ENCODE assay signal across 4 cellular contexts in genomic region chr10:34055410-34055985, GRCh38.
DNase-seq lines count a peak whose midpoint lies in the region; ATAC-seq, FAIRE-seq and TF ChIP-seq lines count a peak whose summit lies in the region.
"Not testable (repeated sequence)": the region's sequence is repeated elsewhere in the genome, so short reads cannot be mapped to it uniquely, and the experiment has no call there.

No MANE protein-coding gene starts in this region.

- TF ChIP-seq CTCF in K562 (IDR thresholded peaks at IDR 0.05 in 2 of 3, conservative IDR thresholded peaks at IDR 0.05 in 1 of 3; ENCODE audit: insufficient read depth in 2 of 3, low read depth in 1 of 3, low read length in 3 of 3); right atrium auricular region (IDR thresholded peaks at IDR 0.05); spleen (IDR thresholded peaks at IDR 0.05 in 8 of 11, conservative IDR thresholded peaks at IDR 0.05 in 3 of 11); testis (IDR thresholded peaks at IDR 0.05): not testable (repeated sequence)

- intact Hi-C loops in K562 (cut with micrococcal nuclease); spleen (cut with DNase I; ENCODE audit: low total_unique reads); testis (cut with DNase I; ENCODE audit: low total_unique reads): not testable (repeated sequence)

- H3K4me3 ChIP-seq in K562, right atrium auricular region, spleen: not testable (repeated sequence)
- peak overlapping the region; percentile 15 to 38 for H3K4me3 ChIP-seq in testis

- H3K79me2 ChIP-seq in K562 (ENCODE audit: control insufficient read depth, insufficient read depth, low read length): not testable (repeated sequence)

- TF ChIP-seq RAD21 in K562 (CRISPR knock-in tag; conservative IDR thresholded peaks at IDR 0.05 in 1 of 2, IDR thresholded peaks at IDR 0.05 in 1 of 2): not testable (repeated sequence)

- 6% methylated on average over 23 of the region's 38 CpGs for WGBS in K562 (ENCODE audit: insufficient coverage, low coverage, missing lambda C conversion rate)
- WGBS in spleen, 5 donors: 93 to 98% (median 94%) methylated on average over 21 to 38 of the region's 38 CpGs
- 81 to 88% methylated on average over 4 to 33 of the region's 38 CpGs for WGBS in testis, 2 donors

- ATAC-seq in K562: not testable (repeated sequence)

- H4K20me1 ChIP-seq in K562 (replicated peaks; ENCODE audit: control insufficient read depth, insufficient read depth, low read length): not testable (repeated sequence)

- TF ChIP-seq EP300 in K562 (IDR thresholded peaks at IDR 0.05; ENCODE audit: low read length): not testable (repeated sequence)

- CTCF ChIA-PET in K562 (lab: Yijun Ruan, JAX; ENCODE audit: low intra/inter-chr PET ratio): not testable (repeated sequence)

- TF ChIP-seq POLR2A in K562 (conservative IDR thresholded peaks at IDR 0.05); spleen (IDR thresholded peaks at IDR 0.05); testis (IDR thresholded peaks at IDR 0.05): not testable (repeated sequence)

- not testable (repeated sequence) for H3K9me1 ChIP-seq in K562 (ENCODE audit: control insufficient read depth, insufficient read depth, low read length)

- FAIRE-seq in K562 (lab: Jason Lieb, UNC): not testable (repeated sequence)

- H3K36me3 ChIP-seq in K562 (ENCODE audit: control insufficient read depth, insufficient read depth, low read length); right atrium auricular region; spleen; testis (ENCODE audit: low read depth, missing control alignments): not testable (repeated sequence)

- H3K27me3 ChIP-seq in K562 (ENCODE audit: control insufficient read depth in 2 of 2, insufficient read depth in 2 of 2, low read length in 2 of 2): peaks cover 0 to 11% of the 10 kb centered on the region in 2 experiments; a peak in 1 of 5 replicates
- not testable (repeated sequence) for H3K27me3 ChIP-seq in right atrium auricular region; spleen (replicated peaks in 1 of 7); testis

- not testable (repeated sequence) for BruUV-seq in K562 (replicated peaks; lab: Mats Ljungman, UMichigan)

- not testable (repeated sequence) for H3K9me3 ChIP-seq in K562 (replicated peaks; ENCODE audit: control insufficient read depth, insufficient read depth, low read depth, low read length); right atrium auricular region; testis
- peaks cover 0 to 15% (median 0%) of the 10 kb centered on the region in 8 donors for H3K9me3 ChIP-seq in spleen

- not testable (repeated sequence) for H3K27ac ChIP-seq in K562 (ENCODE audit: extremely low read depth, low read depth, low read length); right atrium auricular region; spleen; testis

- POLR2A ChIA-PET in K562 (lab: Yijun Ruan, JAX): not testable (repeated sequence)

- H3K4me2 ChIP-seq in K562 (ENCODE audit: insufficient read depth, low read length): not testable (repeated sequence)

- in situ Hi-C loops in K562 (cut with MboI): not testable (repeated sequence)

- H3K9ac ChIP-seq in K562 (ENCODE audit: insufficient read depth in 1 of 2, low read depth in 2 of 2, low read length in 2 of 2): not testable (repeated sequence)

- not testable (repeated sequence) for H3K4me1 ChIP-seq in K562 (replicated peaks in 1 of 2; ENCODE audit: control insufficient read depth in 2 of 2, insufficient read depth in 2 of 2, low read length in 2 of 2); right atrium auricular region; spleen; testis

- DNase-seq in K562 (ENCODE audit: extremely low read depth in 1 of 4, low spot score in 3 of 4); testis: not testable (repeated sequence)
- DNase-seq in right atrium auricular region (ENCODE audit: low spot score) (peak; percentile 13), spleen (peak; percentile 67)

- H2AFZ ChIP-seq in K562 (ENCODE audit: low read depth, low read length): not testable (repeated sequence)

TF ChIP-seq in K562, 482 proteins besides CTCF, POLR2A, EP300 and RAD21 (continues in another document):
- TF ChIP-seq E2F6 (IDR thresholded peaks at IDR 0.05; ENCODE audit: borderline replicate concordance in 1 of 2, extremely low read depth in 1 of 2, insufficient read depth in 1 of 2, insufficient read length in 1 of 2, low read depth in 1 of 2, low read length in 1 of 2, poor library complexity in 1 of 2, severe bottlenecking in 1 of 2): peak in 1 of 2 experiments; percentile 71
